ENCODE assay signal across 8 cellular contexts in the genomic region with DNA sequence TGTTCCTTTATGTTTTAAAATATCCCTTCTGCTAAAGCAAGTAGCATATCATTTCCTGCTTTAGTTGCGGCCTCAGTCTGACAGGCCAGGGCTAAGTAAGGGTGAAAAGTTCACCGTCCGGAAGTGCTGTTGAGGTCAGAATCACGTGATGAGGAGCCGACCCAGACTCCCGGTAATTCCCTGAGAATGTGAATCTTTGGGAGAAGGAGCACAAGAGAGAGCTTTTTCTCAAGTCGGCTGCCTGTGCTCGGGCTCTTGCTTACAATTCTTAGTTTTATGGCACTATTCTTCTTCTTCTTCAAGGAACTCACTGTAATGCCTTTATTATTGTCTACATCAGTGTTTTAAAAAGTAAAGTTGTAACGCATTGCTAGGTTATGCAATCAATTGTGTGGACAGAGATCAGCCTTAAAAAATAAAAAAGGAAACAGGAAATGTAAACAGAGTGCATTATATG.
DNase-seq lines count a peak whose midpoint lies in the region; ATAC-seq lines count a peak whose summit lies in the region.

No MANE protein-coding gene starts in this region.

- H3K27me3 Mint-ChIP-seq in naive thymus-derived CD4-positive, alpha-beta T cell: peaks cover 0 to 5% (median 0%) of the 10 kb centered on the region in 5 donors

- DNase-seq in SJSA1 (ENCODE audit: low read depth in 1 of 2, low spot score in 2 of 2) (peak; percentile 86 to 87), NCI-H187 treated with DMSO at 0.1 percent for 48 hours (lab: John Stamatoyannopoulos, UW) (no peak), cerebellar nuclear complex (lab: John Stamatoyannopoulos, UW) (no peak)
- DNase-seq in naive thymus-derived CD4-positive, alpha-beta T cell: peak in 3 of 9 donors; percentile 4 to 20 (median 5)

- no peaks in the 10 kb centered on the region for H3K9me3 ChIP-seq in SJSA1 (replicated peaks)
- H3K9me3 ChIP-seq in naive thymus-derived CD4-positive, alpha-beta T cell (ENCODE audit: control insufficient read depth in 2 of 3, low read length in 3 of 3): no peaks in the 10 kb centered on the region

- POLR2A ChIA-PET in naive thymus-derived CD4-positive, alpha-beta T cell (lab: Charles Lee): no interaction called here

- H3K27me3 ChIP-seq in ACC112 (ENCODE audit: insufficient read depth, low read length): no peaks in the 10 kb centered on the region
- no peaks in the 10 kb centered on the region for H3K27me3 ChIP-seq in SJSA1 (replicated peaks)
- no peaks in the 10 kb centered on the region for H3K27me3 ChIP-seq in naive thymus-derived CD4-positive, alpha-beta T cell (ENCODE audit: control insufficient read depth in 2 of 2, insufficient read depth in 2 of 2, low read length in 2 of 2)

- peak overlapping the region in 5 of 9 donors; percentile 3 to 78 (median 44) for H3K27ac Mint-ChIP-seq in naive thymus-derived CD4-positive, alpha-beta T cell

- H3K27ac ChIP-seq in ACC112 (ENCODE audit: low read depth, low read length) (peak overlapping the region; percentile 62), SJSA1 (peak overlapping the region; percentile 68)
- H3K27ac ChIP-seq in naive thymus-derived CD4-positive, alpha-beta T cell (ENCODE audit: low read depth, low read length): no peak overlapping the region

- H3K4me1 ChIP-seq in ACC112 (ENCODE audit: control insufficient read depth, insufficient read depth, low read length, unreplicated experiment) (peaks cover 16% of the 10 kb centered on the region), SJSA1 (replicated peaks) (peaks cover 28% of the 10 kb centered on the region)
- no peaks in the 10 kb centered on the region for H3K4me1 ChIP-seq in naive thymus-derived CD4-positive, alpha-beta T cell (ENCODE audit: control insufficient read depth in 2 of 2, insufficient read depth in 2 of 2, low read length in 2 of 2)

- CTCF ChIA-PET in naive thymus-derived CD4-positive, alpha-beta T cell (lab: Charles Lee): no interaction called here

- H3K4me1 Mint-ChIP-seq in naive thymus-derived CD4-positive, alpha-beta T cell: peaks cover 0 to 32% (median 19%) of the 10 kb centered on the region in 7 donors

- no peaks in the 10 kb centered on the region for H3K79me2 ChIP-seq in ACC112 (ENCODE audit: control insufficient read depth, insufficient read depth, low read length, unreplicated experiment)

- H3K4me3 Mint-ChIP-seq in naive thymus-derived CD4-positive, alpha-beta T cell: peak overlapping the region in 9 of 10 donors; percentile 3 to 68 (median 26)

- peak; percentile 90 for ATAC-seq in GM18519 (IDR thresholded peaks at IDR 0.05; ENCODE audit: low FRiP score, unreplicated experiment)
- peak; percentile 89 for ATAC-seq in HG03135 (IDR thresholded peaks at IDR 0.05; ENCODE audit: unreplicated experiment)
- peak; percentile 76 for ATAC-seq in esophagus mucosa
- peak; percentile 74 for ATAC-seq in naive thymus-derived CD4-positive, alpha-beta T cell

- H3K36me3 ChIP-seq in ACC112 (ENCODE audit: insufficient read depth, low read length): no peaks in the 10 kb centered on the region
- H3K36me3 ChIP-seq in SJSA1: no peaks in the 10 kb centered on the region
- no peaks in the 10 kb centered on the region for H3K36me3 ChIP-seq in naive thymus-derived CD4-positive, alpha-beta T cell (ENCODE audit: control insufficient read depth in 2 of 3, insufficient read depth in 3 of 3, low read length in 3 of 3)

- H3K9me3 Mint-ChIP-seq in naive thymus-derived CD4-positive, alpha-beta T cell: no peaks in the 10 kb centered on the region

- H3K36me3 Mint-ChIP-seq in naive thymus-derived CD4-positive, alpha-beta T cell: peaks cover 0 to 4% (median 0%) of the 10 kb centered on the region in 5 donors

- H3K4me3 ChIP-seq in ACC112 (ENCODE audit: low read depth, low read length) (peak overlapping the region; percentile 62), SJSA1 (no peak overlapping the region)
- no peak overlapping the region for H3K4me3 ChIP-seq in naive thymus-derived CD4-positive, alpha-beta T cell (ENCODE audit: low read length)

- H2AFZ ChIP-seq in ACC112 (ENCODE audit: low read length, unreplicated experiment): peak overlapping the region; percentile 47

- intact Hi-C loops in naive thymus-derived CD4-positive, alpha-beta T cell (cut with micrococcal nuclease): no loop called here

Comparison
In these comparisons a context has a peak if more than half of its experiments do, and no peak if none do; other contexts are left out.
1. DNase-seq: peak in SJSA1 (2 of 2); none in NCI-H187 treated with DMSO at 0.1 percent for 48 hours (single experiment) and cerebellar nuclear complex (0 of 2).
2. Peak in every context shown above with its lines, with median percentiles within 50 percentile points of each other: ATAC-seq.